Comparison of ENCODE assay signal across 16 cellular contexts in genomic region chr6:139853302-139853992, GRCh38.
DNase-seq lines count a peak whose midpoint lies in the region; ATAC-seq and TF ChIP-seq lines count a peak whose summit lies in the region.
"Had no signal": no experiment of that assay in that cellular context is flagged by ENCODE, and none has a peak within 500 bp of the region (broad histone marks: within the 10 kb centered on the region; RNA-seq: fewer than 3 reads in every experiment).

No MANE protein-coding gene starts in this region.

- H3K4me3 ChIP-seq in PC-3 (ENCODE audit: low read length) = no peak overlapping the region
- H3K4me3 ChIP-seq in osteoblast (ENCODE audit: insufficient read depth, low read length) = no peak overlapping the region
- H3K4me3 ChIP-seq in CD8-positive, alpha-beta memory T cell (ENCODE audit: low read length) = no peak overlapping the region

- H3K4me1 Mint-ChIP-seq in Calu3 (ENCODE audit: low read depth, unreplicated experiment) (peaks cover 36% of the 10 kb centered on the region), natural killer cell (no peaks in the 10 kb centered on the region)
- H3K4me1 Mint-ChIP-seq in CD8-positive, alpha-beta memory T cell = no peaks in the 10 kb centered on the region
- H3K4me1 Mint-ChIP-seq: T-cell had no signal

- H3K4me1 ChIP-seq in PC-3 (ENCODE audit: insufficient read depth, low read length) (peaks cover 4% of the 10 kb centered on the region), osteoblast (ENCODE audit: insufficient read depth, low read length) (peaks cover 37% of the 10 kb centered on the region)
- H3K4me1 ChIP-seq in CD8-positive, alpha-beta memory T cell (ENCODE audit: insufficient read depth, low read length) = no peaks in the 10 kb centered on the region

- no peak for DNase-seq in Calu3
- DNase-seq in PC-3 = peak; percentile 22
- peak; percentile 78 for DNase-seq in glomerular visceral epithelial cell (ENCODE audit: extremely low spot score)
- no peak for DNase-seq in osteoblast (ENCODE audit: insufficient read length, low spot score, missing footprints)
- no peak for DNase-seq in natural killer cell
- DNase-seq in NOMO-1 treated with dmso at 0.1 percent for 144 hours (lab: John Stamatoyannopoulos, UW; ENCODE audit: unreplicated experiment) = no peak
- no peak for DNase-seq in CD8-positive, alpha-beta memory T cell
- DNase-seq: activated CD4-positive, alpha-beta T cell treated with anti-CD3 and anti-CD28 coated beads for 48 hours; activated gamma-delta T cell treated with Interleukin-2 at 50 U/mL for 16 hours; CD8-positive, alpha-beta T cell; NCI-H2081; stimulated activated CD4-positive, alpha-beta T cell treated with anti-CD3 and anti-CD28 coated beads, Interleukin-4, amount 100 ng/mL, for 1 hour; stimulated activated naive CD8-positive, alpha-beta T cell treated with anti-CD3 and anti-CD28 coated beads, Interleukin-15, Interleukin-2, amounts not matched to agents 100 U/mL and 50 U/mL, for 24 hours; T-cell had no signal

- no peak overlapping the region for H3K9ac ChIP-seq in PC-3 (ENCODE audit: low read length)

- H3K9me3 Mint-ChIP-seq in Calu3 (ENCODE audit: low read depth, unreplicated experiment) (no peaks in the 10 kb centered on the region), natural killer cell (peaks cover 0 to 2% of the 10 kb centered on the region in 2 donors)
- H3K9me3 Mint-ChIP-seq in CD8-positive, alpha-beta memory T cell = peaks cover 0 to 7% (median 0%) of the 10 kb centered on the region in 5 donors
- H3K9me3 Mint-ChIP-seq: CD8-positive, alpha-beta T cell had no signal

- POLR2A ChIA-PET in PC-3 (lab: Charles Lee; ENCODE audit: unreplicated experiment) = interaction anchor here (0.6 kb wide), 1 partner anchor 1264 kb away, joined by 8 read pairs; no protein-coding TSS in a partner anchor
- POLR2A ChIA-PET in CD8-positive, alpha-beta memory T cell (lab: Charles Lee) = no interaction called here

- H3K27me3 Mint-ChIP-seq in Calu3 (ENCODE audit: unreplicated experiment) (no peaks in the 10 kb centered on the region), natural killer cell (ENCODE audit: low read depth in 2 of 2) (no peaks in the 10 kb centered on the region)
- H3K27me3 Mint-ChIP-seq in CD8-positive, alpha-beta memory T cell = no peaks in the 10 kb centered on the region
- H3K27me3 Mint-ChIP-seq: progenitor cell of endocrine pancreas had no signal

- H3K36me3 Mint-ChIP-seq in Calu3 (ENCODE audit: insufficient read depth, unreplicated experiment) (peaks cover 5% of the 10 kb centered on the region), natural killer cell (no peaks in the 10 kb centered on the region)
- no peaks in the 10 kb centered on the region for H3K36me3 Mint-ChIP-seq in CD8-positive, alpha-beta memory T cell
- H3K36me3 Mint-ChIP-seq: CD8-positive, alpha-beta T cell; T-cell had no signal

- BruUV-seq in Calu3 (replicated peaks; lab: Mats Ljungman, UMichigan) (no TSS peak), PC-3 (replicated peaks; lab: Mats Ljungman, UMichigan) (no TSS peak)

- H3K27ac ChIP-seq in PC-3 (ENCODE audit: low read length) (no peak overlapping the region), osteoblast (ENCODE audit: low read depth, low read length) (peak overlapping the region; percentile 80)
- no peak overlapping the region for H3K27ac ChIP-seq in CD8-positive, alpha-beta memory T cell (ENCODE audit: low read depth, low read length)

- no peaks in the 10 kb centered on the region for H4K20me1 ChIP-seq in PC-3 (ENCODE audit: low read length)
- H4K20me1 ChIP-seq in osteoblast (ENCODE audit: insufficient read depth, low read length) = no peaks in the 10 kb centered on the region

- no peak overlapping the region for H2AFZ ChIP-seq in PC-3 (ENCODE audit: low read length)
- H2AFZ ChIP-seq in osteoblast (ENCODE audit: low read length) = peak overlapping the region; percentile 10

- H3K79me2 ChIP-seq in PC-3 (ENCODE audit: low read length) (no peaks in the 10 kb centered on the region), osteoblast (ENCODE audit: insufficient read depth, low read length) (no peaks in the 10 kb centered on the region)

- H3K9me2 ChIP-seq in PC-3 (replicated peaks; ENCODE audit: low read length) = no peaks in the 10 kb centered on the region

- no peaks in the 10 kb centered on the region for H3K27me3 ChIP-seq in PC-3 (ENCODE audit: low read length)
- no peaks in the 10 kb centered on the region for H3K27me3 ChIP-seq in osteoblast (ENCODE audit: insufficient read depth, low read length)
- no peaks in the 10 kb centered on the region for H3K27me3 ChIP-seq in CD8-positive, alpha-beta memory T cell (ENCODE audit: insufficient read depth, low read length, poor library complexity, severe bottlenecking)

- no peak for TF ChIP-seq CTCF in Calu3 (IDR thresholded peaks at IDR 0.05; ENCODE audit: unreplicated experiment)
- TF ChIP-seq CTCF in PC-3 (conservative IDR thresholded peaks at IDR 0.05; ENCODE audit: low read depth, low read length) = no peak
- no peak for TF ChIP-seq CTCF in osteoblast (IDR thresholded peaks at IDR 0.05; ENCODE audit: extremely low read depth, low read depth, low read length)
- TF ChIP-seq CTCF in natural killer cell (IDR thresholded peaks at IDR 0.05) = no peak

- H3K4me2 ChIP-seq in PC-3 (ENCODE audit: low read length) (no peak overlapping the region), osteoblast (ENCODE audit: insufficient read depth, low read length) (peak overlapping the region; percentile 17)

- ATAC-seq in PC-3 (peak; percentile 58), natural killer cell (no peak), HG03108 (IDR thresholded peaks at IDR 0.05; ENCODE audit: unreplicated experiment) (no peak)
- ATAC-seq: CD8-positive, alpha-beta T cell; stimulated activated naive CD8-positive, alpha-beta T cell treated with anti-CD3 and anti-CD28 coated beads, Interleukin-15, Interleukin-2, amounts not matched to agents 100 U/mL and 50 U/mL, for 24 hours; T-cell had no signal

- no peak overlapping the region for H3K4me3 Mint-ChIP-seq in Calu3 (ENCODE audit: low read depth, unreplicated experiment)
- H3K4me3 Mint-ChIP-seq in natural killer cell = no peak overlapping the region
- H3K4me3 Mint-ChIP-seq in CD8-positive, alpha-beta memory T cell = no peak overlapping the region
- H3K4me3 Mint-ChIP-seq: CD8-positive, alpha-beta T cell; T-cell had no signal

- intact Hi-C loops in Calu3 (cut with micrococcal nuclease; ENCODE audit: unreplicated experiment) (loop anchor here (10.0 kb wide), 1 partner anchor 269 kb away; no protein-coding TSS in a partner anchor), PC-3 (cut with micrococcal nuclease) (no loop called here), natural killer cell (cut with micrococcal nuclease) (no loop called here)

- H3K9me3 ChIP-seq in PC-3 (ENCODE audit: low read length) (no peaks in the 10 kb centered on the region), osteoblast (ENCODE audit: low read depth, low read length) (no peaks in the 10 kb centered on the region)
- no peaks in the 10 kb centered on the region for H3K9me3 ChIP-seq in CD8-positive, alpha-beta memory T cell (ENCODE audit: low read length)

- peak overlapping the region; percentile 23 for H3K27ac Mint-ChIP-seq in Calu3 (ENCODE audit: unreplicated experiment)
- H3K27ac Mint-ChIP-seq in natural killer cell = no peak overlapping the region
- no peak overlapping the region for H3K27ac Mint-ChIP-seq in CD8-positive, alpha-beta memory T cell
- H3K27ac Mint-ChIP-seq: CD8-positive, alpha-beta T cell; progenitor cell of endocrine pancreas; T-cell had no signal

- no peaks in the 10 kb centered on the region for H3F3A ChIP-seq in PC-3 (ENCODE audit: low read length, unreplicated experiment)

- no peaks in the 10 kb centered on the region for H3K36me3 ChIP-seq in PC-3 (ENCODE audit: low read depth, low read length)
- H3K36me3 ChIP-seq in osteoblast (ENCODE audit: insufficient read depth, low read length) = no peaks in the 10 kb centered on the region
- no peaks in the 10 kb centered on the region for H3K36me3 ChIP-seq in CD8-positive, alpha-beta memory T cell (ENCODE audit: insufficient read depth, low read length)

- CTCF ChIA-PET in Calu3 (lab: Charles Lee) = interaction anchor here (0.7 to 1.1 kb wide), 2 partner anchors 88 to 286 kb away, joined by 3 to 4 read pairs; no protein-coding TSS in a partner anchor
- CTCF ChIA-PET in PC-3 (lab: Charles Lee) = no interaction called here
- CTCF ChIA-PET in CD8-positive, alpha-beta memory T cell (lab: Charles Lee) = interaction anchor here (0.6 to 1.5 kb wide), 2 partner anchors 8 to 483 kb away, joined by 3 read pairs; no protein-coding TSS in a partner anchor

Comparison
In these comparisons a context has a peak if more than half of its experiments do, and no peak if none do; other contexts are left out.
1. DNase-seq: peak in PC-3 (single experiment) and glomerular visceral epithelial cell (single experiment); none in Calu3 (single experiment), osteoblast (single experiment), natural killer cell (single experiment), NOMO-1 treated with dmso at 0.1 percent for 144 hours (single experiment) and CD8-positive, alpha-beta memory T cell (0 of 5).